13 cellular contexts compared by ENCODE assay signal in the genomic region with DNA sequence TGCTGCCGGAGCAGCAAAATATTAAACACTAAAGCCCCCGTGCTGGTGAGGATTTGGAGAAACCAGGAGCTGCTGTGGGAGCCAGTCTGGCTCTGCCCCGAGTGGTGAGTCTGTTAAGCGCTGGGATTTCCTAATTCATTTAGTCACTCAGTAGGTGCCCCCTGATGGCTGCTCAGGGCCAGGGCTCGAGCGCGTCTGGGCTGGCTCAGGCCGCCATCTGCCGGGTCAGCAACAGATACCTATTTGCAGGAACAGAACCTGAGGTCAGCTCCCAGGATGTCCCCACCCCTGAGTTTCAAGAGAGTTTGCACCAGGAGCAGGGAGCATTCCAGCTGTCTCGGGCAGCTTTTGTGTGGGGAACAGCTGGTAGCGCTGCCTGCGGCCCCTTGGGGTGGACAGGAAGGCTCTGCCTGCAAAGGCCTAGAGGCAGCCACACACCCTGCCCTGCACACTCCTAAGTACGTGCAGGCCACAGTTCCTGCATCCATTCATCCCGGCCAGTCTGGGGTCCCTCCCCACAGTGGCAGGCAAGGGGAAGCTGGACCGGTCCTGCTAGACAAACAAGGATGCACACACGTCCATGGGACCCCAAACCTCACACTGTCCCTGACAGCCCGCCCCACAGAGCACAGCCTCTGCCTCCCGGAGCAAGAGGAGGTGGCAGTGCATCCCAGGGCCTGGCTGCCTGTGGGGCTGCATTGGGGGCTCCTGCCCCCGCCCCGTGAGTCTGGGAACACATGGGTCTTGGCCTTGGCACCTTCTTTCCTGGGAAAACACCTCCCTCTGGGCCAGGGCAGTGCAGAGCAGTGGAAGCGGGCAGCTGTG.
DNase-seq lines count a peak whose midpoint lies in the region; ATAC-seq and TF ChIP-seq lines count a peak whose summit lies in the region.
"Had no signal": no experiment of that assay in that cellular context is flagged by ENCODE, and none has a peak within 500 bp of the region (broad histone marks: within the 10 kb centered on the region; RNA-seq: fewer than 3 reads in every experiment).

No MANE protein-coding gene starts in this region.

- no peaks in the 10 kb centered on the region for H3K27me3 Mint-ChIP-seq in natural killer cell (ENCODE audit: low read depth in 2 of 2)
- no peaks in the 10 kb centered on the region for H3K27me3 Mint-ChIP-seq in T-helper 2 cell treated with Interferon-gamma antibody and Interleukin-4, amounts not matched to agents 5 μg/mL and 100 μg/mL, for 36 hours (ENCODE audit: low read depth)
- H3K27me3 Mint-ChIP-seq: stimulated activated naive CD8-positive, alpha-beta T cell treated with anti-CD3 and anti-CD28 coated beads, Interleukin-15, Interleukin-2, amounts not matched to agents 100 ng/mL and 50 ng/mL, for 24 hours had no signal

- no peak for ATAC-seq in natural killer cell
- ATAC-seq in HG03469 (IDR thresholded peaks at IDR 0.05; ENCODE audit: unreplicated experiment), result no peak
- ATAC-seq in lower lobe of right lung, result no peak

- no peak overlapping the region for H3K27ac Mint-ChIP-seq in natural killer cell
- no peak overlapping the region for H3K27ac Mint-ChIP-seq in T-helper 2 cell treated with Interferon-gamma antibody and Interleukin-4, amounts not matched to agents 5 μg/mL and 100 μg/mL, for 36 hours
- H3K27ac Mint-ChIP-seq: IgD-negative memory B cell; stimulated activated naive CD8-positive, alpha-beta T cell treated with anti-CD3 and anti-CD28 coated beads, Interleukin-15, Interleukin-2, amounts not matched to agents 100 ng/mL and 50 ng/mL, for 24 hours had no signal

- H3K36me3 ChIP-seq in BE2C, result no peaks in the 10 kb centered on the region
- no peaks in the 10 kb centered on the region for H3K36me3 ChIP-seq in lower lobe of right lung
- H3K36me3 ChIP-seq: esophagus squamous epithelium had no signal

- TF ChIP-seq CTCF in BE2C (IDR thresholded peaks at IDR 0.05; ENCODE audit: low read depth, low read length) (peak; percentile 50), coronary artery (IDR thresholded peaks at IDR 0.05) (no peak), natural killer cell (IDR thresholded peaks at IDR 0.05) (no peak), lower lobe of right lung (IDR thresholded peaks at IDR 0.05) (no peak)

- peak; percentile 64 for DNase-seq in BE2C
- DNase-seq in LHCN-M2 (ENCODE audit: low read depth), result peak; percentile 45
- DNase-seq in coronary artery (ENCODE audit: low spot score), result peak; percentile 72
- DNase-seq in natural killer cell, result peak; percentile 8
- no peak for DNase-seq in effector CD4-positive, alpha-beta T cell
- no peak for DNase-seq in T-helper 2 cell treated with Interferon-gamma antibody and Interleukin-4, amounts not matched to agents 5 μg/mL and 100 μg/mL, for 36 hours (ENCODE audit: low spot score)
- DNase-seq in lower lobe of right lung, result no peak
- DNase-seq: activated naive CD4-positive, alpha-beta T cell treated with Interleukin-2 at 50 U/mL for 16 hours; esophagus squamous epithelium had no signal

- H3K36me3 Mint-ChIP-seq in natural killer cell, result no peaks in the 10 kb centered on the region
- H3K36me3 Mint-ChIP-seq in T-helper 2 cell treated with Interferon-gamma antibody and Interleukin-4, amounts not matched to agents 5 μg/mL and 100 μg/mL, for 36 hours (ENCODE audit: low read depth), result no peaks in the 10 kb centered on the region
- H3K36me3 Mint-ChIP-seq: IgD-negative memory B cell had no signal

- H3K4me1 ChIP-seq in BE2C, result peaks cover 5% of the 10 kb centered on the region
- H3K4me1 ChIP-seq in lower lobe of right lung, result peaks cover 19% of the 10 kb centered on the region
- H3K4me1 ChIP-seq: parathyroid adenoma had no signal

- H3K27me3 ChIP-seq in BE2C (no peaks in the 10 kb centered on the region), lower lobe of right lung (ENCODE audit: low read depth) (peaks cover 7% of the 10 kb centered on the region)

- H3K4me1 Mint-ChIP-seq in natural killer cell, result no peaks in the 10 kb centered on the region
- no peaks in the 10 kb centered on the region for H3K4me1 Mint-ChIP-seq in T-helper 2 cell treated with Interferon-gamma antibody and Interleukin-4, amounts not matched to agents 5 μg/mL and 100 μg/mL, for 36 hours (ENCODE audit: low read depth)

- H3K27ac ChIP-seq in coronary artery, result no peak overlapping the region
- no peak overlapping the region for H3K27ac ChIP-seq in lower lobe of right lung
- H3K27ac ChIP-seq: esophagus squamous epithelium, parathyroid adenoma had no signal

- no peak overlapping the region for H3K4me3 Mint-ChIP-seq in natural killer cell
- no peak overlapping the region for H3K4me3 Mint-ChIP-seq in T-helper 2 cell treated with Interferon-gamma antibody and Interleukin-4, amounts not matched to agents 5 μg/mL and 100 μg/mL, for 36 hours
- H3K4me3 Mint-ChIP-seq: IgD-negative memory B cell; stimulated activated naive CD8-positive, alpha-beta T cell treated with anti-CD3 and anti-CD28 coated beads, Interleukin-15, Interleukin-2, amounts not matched to agents 100 ng/mL and 50 ng/mL, for 24 hours had no signal

- H3K9me3 Mint-ChIP-seq in natural killer cell, result no peaks in the 10 kb centered on the region
- no peaks in the 10 kb centered on the region for H3K9me3 Mint-ChIP-seq in T-helper 2 cell treated with Interferon-gamma antibody and Interleukin-4, amounts not matched to agents 5 μg/mL and 100 μg/mL, for 36 hours
- H3K9me3 Mint-ChIP-seq: IgD-negative memory B cell; stimulated activated naive CD8-positive, alpha-beta T cell treated with anti-CD3 and anti-CD28 coated beads, Interleukin-15, Interleukin-2, amounts not matched to agents 100 ng/mL and 50 ng/mL, for 24 hours had no signal

- H3K4me3 ChIP-seq in BE2C (ENCODE audit: low read depth, low read length) (no peak overlapping the region), coronary artery (no peak overlapping the region), lower lobe of right lung (no peak overlapping the region)
- H3K4me3 ChIP-seq: esophagus squamous epithelium had no signal

- intact Hi-C loops in natural killer cell (cut with micrococcal nuclease), result no loop called here
- intact Hi-C loops in lower lobe of right lung (cut with DNase I), result no loop called here

- no peaks in the 10 kb centered on the region for H3K9me3 ChIP-seq in BE2C
- H3K9me3 ChIP-seq in lower lobe of right lung, result no peaks in the 10 kb centered on the region
- H3K9me3 ChIP-seq: esophagus squamous epithelium had no signal

Comparison
In these comparisons a context has a peak if more than half of its experiments do, and no peak if none do; other contexts are left out.
1. DNase-seq: peak in BE2C (single experiment), LHCN-M2 (single experiment), coronary artery (single experiment) and natural killer cell (single experiment); none in effector CD4-positive, alpha-beta T cell (single experiment), T-helper 2 cell treated with Interferon-gamma antibody and Interleukin-4, amounts not matched to agents 5 μg/mL and 100 μg/mL, for 36 hours (single experiment) and lower lobe of right lung (single experiment).